8 cellular contexts compared by ENCODE assay signal in the genomic region with DNA sequence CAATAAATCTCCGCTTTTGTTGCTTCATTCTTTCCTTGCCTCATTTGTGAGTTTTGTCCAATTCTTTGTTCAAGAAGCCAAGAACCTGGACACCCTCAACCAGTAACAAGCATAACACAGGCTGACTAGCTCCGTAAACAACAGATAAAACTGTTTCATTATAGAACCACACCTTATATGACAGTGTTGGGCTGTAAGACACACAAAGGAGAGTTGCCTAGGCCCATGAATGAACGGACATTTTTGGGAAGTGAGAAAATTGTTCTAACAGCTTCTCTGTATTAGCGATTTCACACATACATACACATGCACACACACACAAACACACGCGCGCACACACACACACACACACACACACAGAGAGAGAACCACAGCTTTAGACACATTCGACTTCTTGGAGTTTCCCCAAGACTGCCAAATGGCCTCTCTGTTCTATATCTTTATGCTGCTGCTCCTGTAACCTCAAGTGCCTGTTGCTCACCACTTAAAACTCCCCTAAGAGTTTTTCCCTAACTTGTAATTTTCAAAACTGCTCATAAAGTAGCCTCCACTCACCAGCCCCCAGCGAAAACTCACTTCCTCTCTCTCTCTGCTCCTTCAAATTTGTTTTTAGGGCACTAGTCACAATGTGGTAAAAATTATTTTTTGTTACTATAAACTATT. TPM values are rescaled to one million over a fixed set of nuclear protein-coding genes. Genes with fewer than 3 reads are reported as not detected.
DNase-seq lines count a peak whose midpoint lies in the region; ATAC-seq and TF ChIP-seq lines count a peak whose summit lies in the region.

No MANE protein-coding gene starts in this region.

- no peak overlapping the region for H3K23ac ChIP-seq in IMR-90 (ENCODE audit: low read depth, low read length)

- H2BK15ac ChIP-seq in IMR-90 (ENCODE audit: low read depth, low read length), result no peak overlapping the region

- POLR2A ChIA-PET in IMR-90 (lab: Charles Lee; ENCODE audit: unreplicated experiment), result no interaction called here
- POLR2A ChIA-PET in A673 (lab: Charles Lee; ENCODE audit: low non-redundant PET), result no interaction called here

- H3K36me3 ChIP-seq in IMR-90 (ENCODE audit: control insufficient read depth, insufficient read depth, low read length), result peaks cover 33% of the 10 kb centered on the region
- H3K36me3 ChIP-seq in tibial artery, result no peaks in the 10 kb centered on the region
- no peaks in the 10 kb centered on the region for H3K36me3 ChIP-seq in A673 (ENCODE audit: insufficient read depth, low read length, poor library complexity, severe bottlenecking)

- ATAC-seq in GM18520 (IDR thresholded peaks at IDR 0.05; ENCODE audit: unreplicated experiment), result peak; percentile 41
- ATAC-seq in GM21723 (IDR thresholded peaks at IDR 0.05; ENCODE audit: unreplicated experiment), result peak; percentile 55
- no peak for ATAC-seq in IMR-90 (ENCODE audit: low read depth)

- H3K4me2 ChIP-seq in IMR-90 (ENCODE audit: low read depth, low read length), result no peak overlapping the region

- no peaks in the 10 kb centered on the region for H3K27me3 Mint-ChIP-seq in nephron (ENCODE audit: low read depth)

- peaks cover 74% of the 10 kb centered on the region for H3K36me3 Mint-ChIP-seq in nephron (ENCODE audit: low read depth)

- H3K9me1 ChIP-seq in IMR-90 (ENCODE audit: insufficient read depth, low read length), result peaks cover 3% of the 10 kb centered on the region; the same call in 1 of the 2 replicates

- peaks cover 3% of the 10 kb centered on the region; the same call in 1 of the 2 replicates for H3K9me3 ChIP-seq in IMR-90 (ENCODE audit: control insufficient read depth, insufficient read depth, low read length)
- H3K9me3 ChIP-seq in tibial artery, result no peaks in the 10 kb centered on the region
- H3K9me3 ChIP-seq in A673 (ENCODE audit: low read depth, low read length, poor library complexity, severe bottlenecking), result no peaks in the 10 kb centered on the region

- DNase-seq in IMR-90, result peak; percentile 39
- DNase-seq in tibial artery, result no peak
- no peak for DNase-seq in NCI-H82 (lab: John Stamatoyannopoulos, UW)
- no peak for DNase-seq in putamen (ENCODE audit: low spot score)
- no peak for DNase-seq in A673 (ENCODE audit: low spot score)

- no peak overlapping the region for H2AFZ ChIP-seq in IMR-90 (replicated peaks; ENCODE audit: low read length, poor library complexity)

- dilution Hi-C loops in IMR-90 (cut with HindIII; ENCODE audit: low sequenced_read_pairs, unreplicated experiment), result no loop called here

- no peak overlapping the region for H2BK120ac ChIP-seq in IMR-90 (ENCODE audit: low read depth, low read length)

- no peaks in the 10 kb centered on the region for H4K20me1 ChIP-seq in IMR-90 (ENCODE audit: insufficient read depth, low read length)

- no peak overlapping the region for H2AK9ac ChIP-seq in IMR-90 (replicated peaks; ENCODE audit: low read depth, low read length, poor library complexity)

- H3K4me1 ChIP-seq in IMR-90 (ENCODE audit: control insufficient read depth, insufficient read depth, low read length), result no peaks in the 10 kb centered on the region; the same call in 1 of the 2 replicates
- H3K4me1 ChIP-seq in tibial artery, result no peaks in the 10 kb centered on the region
- peaks cover 15% of the 10 kb centered on the region for H3K4me1 ChIP-seq in A673 (ENCODE audit: insufficient read depth, low read length, poor library complexity, severe bottlenecking)

- H3K27me3 ChIP-seq in IMR-90 (ENCODE audit: control insufficient read depth, insufficient read depth, low read length) (no peaks in the 10 kb centered on the region), tibial artery (no peaks in the 10 kb centered on the region), A673 (replicated peaks; ENCODE audit: insufficient read depth, low read depth, low read length, poor library complexity) (no peaks in the 10 kb centered on the region)

- H3K79me1 ChIP-seq in IMR-90 (ENCODE audit: low read depth in 1 of 2, low read length in 2 of 2), result peaks cover 3 to 12% of the 10 kb centered on the region in 2 experiments; a peak in 3 of 4 replicates

- no peak overlapping the region for H3K4ac ChIP-seq in IMR-90 (ENCODE audit: low read depth, low read length)

- in situ Hi-C loops in IMR-90 (cut with MboI; ENCODE audit: low sequenced_read_pairs), result loop anchor here (25.0 kb wide), 1 partner anchor 236 kb away; no protein-coding TSS in a partner anchor

- no peak overlapping the region for H3K56ac ChIP-seq in IMR-90 (ENCODE audit: extremely low read depth, insufficient read depth, low read length)

- 67% methylated on average over 1 of the region's 9 CpGs; no CpG with 5 or more reads in 1 of the 2 experiments for WGBS in IMR-90 (ENCODE audit: extremely low coverage in 2 of 2, insufficient read length in 1 of 2), 2 experiments

- H3K4me3 ChIP-seq in IMR-90 (ENCODE audit: insufficient read depth, low read depth, low read length), result no peak overlapping the region
- no peak overlapping the region for H3K4me3 ChIP-seq in tibial artery
- H3K4me3 ChIP-seq in A673 (ENCODE audit: low read depth, low read length, poor library complexity, severe bottlenecking), result no peak overlapping the region

- H2AK5ac ChIP-seq in IMR-90 (ENCODE audit: low read depth, low read length), result no peak overlapping the region

- no peak overlapping the region for H3K4me3 Mint-ChIP-seq in nephron

- intact Hi-C loops in IMR-90 (cut with micrococcal nuclease) (no loop called here), tibial artery (cut with DNase I; ENCODE audit: low total_unique reads) (no loop called here), A673 (cut with micrococcal nuclease; ENCODE audit: unreplicated experiment) (no loop called here)

- H4K91ac ChIP-seq in IMR-90 (ENCODE audit: insufficient read depth, low read depth, low read length), result no peak overlapping the region

- H4K5ac ChIP-seq in IMR-90 (ENCODE audit: low read depth, low read length), result no peak overlapping the region

- no peak for TF ChIP-seq RAD21 in IMR-90 (IDR thresholded peaks at IDR 0.05; ENCODE audit: low read length)

- no peak overlapping the region for H2BK5ac ChIP-seq in IMR-90 (ENCODE audit: low read depth, low read length, poor library complexity, severe bottlenecking)

- peaks cover 48% of the 10 kb centered on the region for H3K4me1 Mint-ChIP-seq in nephron

- no peak for TF ChIP-seq CTCF in IMR-90 (conservative IDR thresholded peaks at IDR 0.05; ENCODE audit: low read depth, low read length)
- TF ChIP-seq CTCF in nephron (IDR thresholded peaks at IDR 0.05; ENCODE audit: unreplicated experiment in 3 of 3), result no peak
- TF ChIP-seq CTCF in tibial artery (IDR thresholded peaks at IDR 0.05), result no peak
- no peak for TF ChIP-seq CTCF in A673 (conservative IDR thresholded peaks at IDR 0.05; ENCODE audit: low read depth, low read length)

- H3K27ac ChIP-seq in IMR-90 (ENCODE audit: insufficient read depth, low read length) (no peak overlapping the region), tibial artery (no peak overlapping the region), A673 (ENCODE audit: low read depth, low read length, poor library complexity, severe bottlenecking) (no peak overlapping the region)

- CTCF ChIA-PET in IMR-90 (lab: Yijun Ruan, JAX), result no interaction called here
- CTCF ChIA-PET in A673 (lab: Charles Lee), result no interaction called here

- no peak overlapping the region for H3K9ac ChIP-seq in IMR-90 (ENCODE audit: low read depth, low read length)

- TF ChIP-seq POLR2A in IMR-90 (IDR thresholded peaks at IDR 0.05; ENCODE audit: low read depth, low read length), result no peak

- H3K14ac ChIP-seq in IMR-90 (replicated peaks; ENCODE audit: low read depth, low read length), result no peak overlapping the region

- H2BK20ac ChIP-seq in IMR-90 (ENCODE audit: low read depth, low read length), result no peak overlapping the region

- H3K18ac ChIP-seq in IMR-90 (ENCODE audit: low read depth, low read length), result no peak overlapping the region

- no peak overlapping the region for H4K8ac ChIP-seq in IMR-90 (ENCODE audit: low read depth in 2 of 2, low read length in 2 of 2)

- H3K27ac Mint-ChIP-seq in nephron, result peak overlapping the region in 2 of 3 experiments; percentile 78 to 92

- peaks cover 3% of the 10 kb centered on the region for H3K9me3 Mint-ChIP-seq in nephron

- no TSS peak for BruUV-seq in IMR-90 (replicated peaks; lab: Mats Ljungman, UMichigan)
- no TSS peak for BruUV-seq in A673 (replicated peaks; lab: Mats Ljungman, UMichigan)

TF ChIP-seq in IMR-90, 13 proteins besides CTCF, POLR2A, EP300 and RAD21:
- TF ChIP-seq RFX5 (IDR thresholded peaks at IDR 0.05; ENCODE audit: low read depth, low read length), result no peak

RNA-seq across cellular contexts. Expression of gene CTSC, which starts 35.9 kb away (rescaled TPM):
- 178 and 208 TPM in 2 replicates for total RNA-seq in IMR-90 (2012; rRNA removed)
- polyA plus RNA-seq in IMR-90 (2012; rRNA removed), result 267 and 299 TPM in 2 replicates
- polyA plus RNA-seq in IMR-90 (2012; cell fraction: cytosol; rRNA removed), result 73.5 and 320 TPM in 2 replicates
- 116 and 140 TPM in 2 replicates for polyA plus RNA-seq in IMR-90 (2012; cell fraction: nucleus; rRNA removed; ENCODE audit: low replicate concordance)
- 86.4 and 116 TPM in 2 replicates for total RNA-seq in A673 (2021)
